Comparison of ENCODE assay signal across 8 cellular contexts in the genomic region with DNA sequence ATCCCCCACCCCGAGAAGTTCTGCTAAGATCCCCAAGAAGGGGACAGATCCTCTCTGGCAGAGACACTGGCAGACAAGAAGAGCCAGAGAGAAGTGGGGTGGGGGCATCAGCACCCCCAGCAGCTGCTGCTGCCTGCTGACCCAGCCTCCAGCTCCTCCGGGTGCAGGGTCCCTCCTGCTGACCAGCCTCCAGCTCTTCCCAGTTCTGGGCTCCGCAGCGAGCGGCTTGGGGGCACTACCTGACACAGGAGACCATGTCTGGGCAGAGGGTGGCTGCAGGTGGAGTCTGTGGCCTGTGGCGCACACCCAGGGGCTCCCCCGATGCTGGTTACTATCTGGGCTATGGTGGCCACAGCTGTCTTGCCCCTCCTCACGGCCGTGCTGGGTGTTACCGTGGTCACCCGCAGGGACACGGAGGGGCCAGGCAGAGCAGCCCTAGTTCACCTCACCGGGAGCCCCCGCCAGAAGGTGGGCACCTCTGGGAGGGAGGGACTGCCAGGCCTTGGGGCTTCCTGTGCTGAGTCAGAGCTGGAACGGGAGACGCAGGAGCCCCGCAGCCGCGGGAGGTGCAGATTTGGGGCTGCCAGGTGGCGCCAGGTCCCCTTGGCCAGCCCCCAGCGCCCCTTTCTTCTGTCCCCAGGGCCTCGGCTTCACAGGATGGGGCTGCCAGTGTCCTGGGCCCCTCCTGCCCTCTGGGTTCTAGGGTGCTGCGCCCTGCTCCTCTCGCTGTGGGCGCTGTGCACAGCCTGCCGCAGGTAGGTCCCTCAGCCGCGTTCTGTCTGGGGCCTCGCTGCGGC. TPM values are rescaled to one million over a fixed set of nuclear protein-coding genes. Genes with fewer than 3 reads are reported as not detected.
A peak's percentile ranks its signal among the peaks of the same experiment; 100 is the strongest.
DNase-seq lines count a peak whose midpoint lies in the region; ATAC-seq and TF ChIP-seq lines count a peak whose summit lies in the region.

No MANE protein-coding gene starts in this region.

- no peaks in the 10 kb centered on the region for H3K9me3 ChIP-seq in endodermal cell (ENCODE audit: control insufficient read depth, low read length)

- no peak overlapping the region for H2AFZ ChIP-seq in GM23338

- TF ChIP-seq CTCF in GM23338 (conservative IDR thresholded peaks at IDR 0.05; ENCODE audit: low read depth in 2 of 2) (no peak; a peak in 1 of 4 replicates), endodermal cell (conservative IDR thresholded peaks at IDR 0.05) (no peak)

- H3K4me1 ChIP-seq in GM23338 (ENCODE audit: insufficient read depth) (peaks cover 7% of the 10 kb centered on the region; the same call in 1 of the 2 replicates), endodermal cell (ENCODE audit: control insufficient read depth, insufficient read depth, low read length) (peaks cover 8% of the 10 kb centered on the region)

- H3K4me2 ChIP-seq in GM23338 = peak overlapping the region; percentile 82

- peaks cover 6% of the 10 kb centered on the region for H3K27me3 ChIP-seq in GM23338 (ENCODE audit: insufficient read depth)
- no peaks in the 10 kb centered on the region for H3K27me3 ChIP-seq in endodermal cell (ENCODE audit: control insufficient read depth, insufficient read depth, low read length, poor library complexity, severe bottlenecking)

- H3K36me3 Mint-ChIP-seq in GM23338 (ENCODE audit: low read depth) (peaks cover 10% of the 10 kb centered on the region), endodermal cell (ENCODE audit: low read depth) (peaks cover 17% of the 10 kb centered on the region)

- no peak overlapping the region for H3K9ac ChIP-seq in endodermal cell (ENCODE audit: extremely low read depth, low read length, poor library complexity, severe bottlenecking)

- peak overlapping the region; percentile 63 for H3K4me3 ChIP-seq in GM23338
- no peak overlapping the region for H3K4me3 ChIP-seq in endodermal cell (ENCODE audit: low read length)

- H3K27ac ChIP-seq in GM23338 (ENCODE audit: low read depth) = no peak overlapping the region
- H3K27ac ChIP-seq in endodermal cell (ENCODE audit: low read depth, low read length) = no peak overlapping the region

- H3K79me2 ChIP-seq in GM23338 (replicated peaks; ENCODE audit: insufficient read depth) = no peaks in the 10 kb centered on the region

- H3K27me3 Mint-ChIP-seq in GM23338 (ENCODE audit: insufficient read depth, low read depth, poor library complexity) (peaks cover 14% of the 10 kb centered on the region), endodermal cell (ENCODE audit: insufficient read depth) (peaks cover 1% of the 10 kb centered on the region)

- peak; percentile 26 for ATAC-seq in GM23338
- no peak for ATAC-seq in GM21390 (IDR thresholded peaks at IDR 0.05; ENCODE audit: unreplicated experiment)
- no peak for ATAC-seq in GM21825 (IDR thresholded peaks at IDR 0.05; ENCODE audit: unreplicated experiment)
- ATAC-seq in HG02870 (IDR thresholded peaks at IDR 0.05; ENCODE audit: unreplicated experiment) = no peak

- H3K27ac Mint-ChIP-seq in GM23338 = no peak overlapping the region
- H3K27ac Mint-ChIP-seq in endodermal cell = no peak overlapping the region

- DNase-seq in GM23338 (ENCODE audit: low spot score) (no peak), endodermal cell (peak; percentile 76), putamen (ENCODE audit: low spot score) (no peak)
- peak; percentile 64 for DNase-seq in activated CD4-positive, CD25-positive, alpha-beta regulatory T cell treated with anti-CD3 and anti-CD28 coated beads, Interleukin-2, amount 50 U/mL, for 72 hours
- peak; percentile 68 for DNase-seq in stimulated activated CD8-positive, alpha-beta memory T cell treated with anti-CD3 and anti-CD28 coated beads, Interleukin-4, amount 100 ng/mL, for 48 hours

- no peaks in the 10 kb centered on the region for H3K4me1 Mint-ChIP-seq in GM23338
- H3K4me1 Mint-ChIP-seq in endodermal cell = no peaks in the 10 kb centered on the region

- H3K36me3 ChIP-seq in GM23338 (ENCODE audit: insufficient read depth) (no peaks in the 10 kb centered on the region), endodermal cell (ENCODE audit: control insufficient read depth, insufficient read depth, low read length) (peaks cover 26% of the 10 kb centered on the region)

- no peaks in the 10 kb centered on the region for H4K20me1 ChIP-seq in GM23338 (replicated peaks; ENCODE audit: insufficient read depth)

- no peaks in the 10 kb centered on the region for H3K9me2 ChIP-seq in GM23338 (ENCODE audit: insufficient read depth)

- H3K4me3 Mint-ChIP-seq in GM23338 (0 out of 3 replicates have a peak overlapping the region, but pooled peaks have one; percentile 26), endodermal cell (no peak overlapping the region)

- H3K9me3 Mint-ChIP-seq in GM23338 (no peaks in the 10 kb centered on the region; the same call in 2 of the 3 replicates), endodermal cell (no peaks in the 10 kb centered on the region)

- 59 to 69% methylated on average over 22 to 30 of the region's 30 CpGs for WGBS in endodermal cell (ENCODE audit: insufficient coverage in 1 of 2, insufficient read length in 1 of 2), 2 experiments

- H3F3A ChIP-seq in GM23338 (replicated peaks; ENCODE audit: low read depth) = peaks cover 10% of the 10 kb centered on the region

TF ChIP-seq in GM23338, 12 proteins besides CTCF, POLR2A, EP300 and RAD21 (continues in another document):
- TF ChIP-seq EZH2 (IDR thresholded peaks at IDR 0.05; ENCODE audit: low read depth, unreplicated experiment) (no peak), ZNF331 (CRISPR knock-in tag; IDR thresholded peaks at IDR 0.05; ENCODE audit: low read depth) (no peak), JUNB (IDR thresholded peaks at IDR 0.05; ENCODE audit: unreplicated experiment) (no peak), NANOG (IDR thresholded peaks at IDR 0.05; ENCODE audit: borderline replicate concordance) (no peak), CREB1 (CRISPR knock-in tag; IDR thresholded peaks at IDR 0.05; ENCODE audit: low read depth) (no peak)
- TF ChIP-seq, protein P1, sequence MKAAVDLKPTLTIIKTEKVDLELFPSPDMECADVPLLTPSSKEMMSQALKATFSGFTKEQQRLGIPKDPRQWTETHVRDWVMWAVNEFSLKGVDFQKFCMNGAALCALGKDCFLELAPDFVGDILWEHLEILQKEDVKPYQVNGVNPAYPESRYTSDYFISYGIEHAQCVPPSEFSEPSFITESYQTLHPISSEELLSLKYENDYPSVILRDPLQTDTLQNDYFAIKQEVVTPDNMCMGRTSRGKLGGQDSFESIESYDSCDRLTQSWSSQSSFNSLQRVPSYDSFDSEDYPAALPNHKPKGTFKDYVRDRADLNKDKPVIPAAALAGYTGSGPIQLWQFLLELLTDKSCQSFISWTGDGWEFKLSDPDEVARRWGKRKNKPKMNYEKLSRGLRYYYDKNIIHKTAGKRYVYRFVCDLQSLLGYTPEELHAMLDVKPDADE (IDR thresholded peaks at IDR 0.05) = no peak

RNA-seq across cellular contexts. Expression of a gene that starts 0.6 kb away (rescaled TPM):
- total RNA-seq in GM23338 (2014; rRNA removed; shearing (Covaris generic)) = 3.6 and 12.2 TPM in 2 replicates
- polyA plus RNA-seq in GM23338 (2016; fragmentation: Nextera tagmentation; extraction: Ambion mirVana) = 4.7 and 7.4 TPM in 2 replicates
- total RNA-seq in endodermal cell = 10 to 100 TPM in 1 of 2 donors, 1 to 10 TPM in 1; 7.6 to 10.1 TPM
- 10.0 TPM for polyA plus RNA-seq in endodermal cell (2013, experiment 1 of 2)
- 9.6 TPM for polyA plus RNA-seq in endodermal cell (2013, experiment 2 of 2)

RNA-seq across cellular contexts. Expression of a gene that starts 2.5 kb away (rescaled TPM):
- 33.8 and 42.0 TPM in 2 replicates for total RNA-seq in GM23338 (2014; rRNA removed; shearing (Covaris generic))
- 22.8 and 25.3 TPM in 2 replicates for polyA plus RNA-seq in GM23338 (2016; fragmentation: Nextera tagmentation; extraction: Ambion mirVana)
- 100 to 1,000 TPM in 1 of 2 donors, 10 to 100 TPM in 1; 69.3 to 108 TPM for total RNA-seq in endodermal cell
- polyA plus RNA-seq in endodermal cell (2013, experiment 1 of 2) = 89.4 TPM
- 77.8 TPM for polyA plus RNA-seq in endodermal cell (2013, experiment 2 of 2)

RNA-seq across cellular contexts. Expression of a gene that starts 29.3 kb away (rescaled TPM):
- 25.5 and 39.2 TPM in 2 replicates for total RNA-seq in GM23338 (2014; rRNA removed; shearing (Covaris generic))
- 21.5 and 25.0 TPM in 2 replicates for polyA plus RNA-seq in GM23338 (2016; fragmentation: Nextera tagmentation; extraction: Ambion mirVana)
- total RNA-seq in endodermal cell = 10 to 100 TPM; 28.8 to 29.5 TPM
- 20.8 TPM for polyA plus RNA-seq in endodermal cell (2013, experiment 1 of 2)
- 22.4 TPM for polyA plus RNA-seq in endodermal cell (2013, experiment 2 of 2)

RNA-seq across cellular contexts. Expression of a gene that starts 29.3 kb away (rescaled TPM):
- 19.0 and 24.6 TPM in 2 replicates for total RNA-seq in GM23338 (2014; rRNA removed; shearing (Covaris generic))
- 16.7 and 18.6 TPM in 2 replicates for polyA plus RNA-seq in GM23338 (2016; fragmentation: Nextera tagmentation; extraction: Ambion mirVana)
- 10 to 100 TPM; 41.6 to 46.2 TPM for total RNA-seq in endodermal cell
- polyA plus RNA-seq in endodermal cell (2013, experiment 1 of 2) = 17.2 TPM
- polyA plus RNA-seq in endodermal cell (2013, experiment 2 of 2) = 13.7 TPM

RNA-seq across cellular contexts. Expression of a gene that starts 40.6 kb away (rescaled TPM):
- 0.28 and 3.8 TPM in 2 replicates for total RNA-seq in GM23338 (2014; rRNA removed; shearing (Covaris generic))
- not detected in 2 replicates for polyA plus RNA-seq in GM23338 (2016; fragmentation: Nextera tagmentation; extraction: Ambion mirVana)
- not detected for total RNA-seq in endodermal cell
- polyA plus RNA-seq in endodermal cell (2013, experiment 1 of 2) = 2.0 TPM
- 1.1 TPM for polyA plus RNA-seq in endodermal cell (2013, experiment 2 of 2)

Comparison
In these comparisons a context has a peak if more than half of its experiments do, and no peak if none do; other contexts are left out.
1. DNase-seq: peak in activated CD4-positive, CD25-positive, alpha-beta regulatory T cell treated with anti-CD3 and anti-CD28 coated beads, Interleukin-2, amount 50 U/mL, for 72 hours (single experiment), endodermal cell (single experiment) and stimulated activated CD8-positive, alpha-beta memory T cell treated with anti-CD3 and anti-CD28 coated beads, Interleukin-4, amount 100 ng/mL, for 48 hours (single experiment); none in GM23338 (single experiment) and putamen (single experiment).